Comparison of ENCODE assay signal across 19 cellular contexts in the genomic region with DNA sequence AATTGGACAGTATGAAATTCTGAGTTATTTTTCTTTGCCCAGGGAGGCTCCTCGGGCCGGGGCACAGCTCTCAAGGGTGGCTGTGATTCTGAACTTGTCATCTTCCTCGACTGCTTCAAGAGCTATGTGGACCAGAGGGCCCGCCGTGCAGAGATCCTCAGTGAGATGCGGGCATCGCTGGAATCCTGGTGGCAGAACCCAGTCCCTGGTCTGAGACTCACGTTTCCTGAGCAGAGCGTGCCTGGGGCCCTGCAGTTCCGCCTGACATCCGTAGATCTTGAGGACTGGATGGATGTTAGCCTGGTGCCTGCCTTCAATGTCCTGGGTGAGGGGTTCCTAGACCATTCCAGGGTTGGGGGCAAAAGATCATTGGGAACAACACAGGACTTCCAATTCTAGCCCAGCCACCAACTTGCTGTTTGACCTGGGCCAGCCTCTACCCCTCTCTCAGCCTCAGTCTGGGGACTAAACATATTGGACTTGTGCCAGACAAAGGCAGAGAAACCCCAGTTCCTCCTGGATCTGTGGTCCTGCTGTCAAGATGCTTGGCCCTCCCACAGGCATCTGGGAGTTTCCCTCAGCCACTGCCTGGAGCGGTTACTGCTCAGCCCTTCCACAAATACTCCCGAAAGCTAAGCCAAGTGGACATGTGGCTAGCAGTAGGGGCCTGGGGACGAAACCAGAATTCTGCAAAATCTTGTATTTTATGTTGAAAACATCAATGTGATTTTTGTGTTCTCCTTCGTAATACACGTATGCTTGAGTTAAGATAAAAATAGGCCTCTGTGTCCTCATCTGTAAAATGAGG.
"Had no signal": no experiment of that assay in that cellular context is flagged by ENCODE, and none has a peak within 500 bp of the region (broad histone marks: within the 10 kb centered on the region; RNA-seq: fewer than 3 reads in every experiment).

No MANE protein-coding gene starts in this region.

- H3K27me3 Mint-ChIP-seq: activated naive CD8-positive, alpha-beta T cell; activated T-helper 17 cell treated with anti-CD3 and anti-CD28 coated beads, Interleukin-2, amount 50 U/mL, for 72 hours; central memory CD8-positive, alpha-beta T cell; naive thymus-derived CD8-positive, alpha-beta T cell had no signal

- H3K4me3 Mint-ChIP-seq: activated naive CD8-positive, alpha-beta T cell; activated T-helper 17 cell treated with anti-CD3 and anti-CD28 coated beads, Interleukin-2, amount 50 U/mL, for 72 hours; central memory CD8-positive, alpha-beta T cell; T-helper 2 cell treated with Interferon-gamma antibody and Interleukin-4, amounts not matched to agents 5 μg/mL and 100 μg/mL, for 36 hours had no signal

- H3K9me3 Mint-ChIP-seq: activated T-helper 17 cell treated with anti-CD3 and anti-CD28 coated beads, Interleukin-2, amount 50 U/mL, for 72 hours; central memory CD8-positive, alpha-beta T cell; naive thymus-derived CD8-positive, alpha-beta T cell; T-helper 2 cell treated with Interferon-gamma antibody and Interleukin-4, amounts not matched to agents 5 μg/mL and 100 μg/mL, for 36 hours had no signal

- H3K27ac Mint-ChIP-seq: activated naive CD8-positive, alpha-beta T cell; activated T-helper 17 cell treated with anti-CD3 and anti-CD28 coated beads, Interleukin-2, amount 50 U/mL, for 72 hours; T-helper 2 cell treated with Interferon-gamma antibody and Interleukin-4, amounts not matched to agents 5 μg/mL and 100 μg/mL, for 36 hours had no signal

- ATAC-seq: activated CD4-positive, CD25-positive, alpha-beta regulatory T cell treated with anti-CD3 and anti-CD28 coated beads, Interleukin-2, amount 50 U/mL, for 24 hours; activated T-helper 17 cell treated with anti-CD3 and anti-CD28 coated beads, Interleukin-2, amount 50 U/mL, for 72 hours; gastroesophageal sphincter; naive thymus-derived CD8-positive, alpha-beta T cell; pancreas; right cardiac atrium; stimulated activated naive CD8-positive, alpha-beta T cell treated with anti-CD3 and anti-CD28 coated beads, Interleukin-15, Interleukin-2, amounts not matched to agents 100 U/mL and 50 U/mL, for 24 hours had no signal

- DNase-seq: activated naive CD4-positive, alpha-beta T cell; activated T-cell treated with anti-CD3 and anti-CD28 coated beads, Interleukin-2, amount 50 U/mL, for 1 hour; amniotic stem cell; esophagus squamous epithelium; head of caudate nucleus; hypothalamus; left ventricle myocardium inferior; naive thymus-derived CD8-positive, alpha-beta T cell; pancreas; right cardiac atrium; stimulated activated CD4-positive, alpha-beta T cell treated with anti-CD3 and anti-CD28 coated beads, Interleukin-4, amount 100 ng/mL, for 24 hours; stimulated activated naive CD8-positive, alpha-beta T cell treated with anti-CD3 and anti-CD28 coated beads, Interleukin-15, Interleukin-2, amounts not matched to agents 100 U/mL and 50 U/mL, for 24 hours; SW 1271 had no signal
